ENCODE assay signal across 18 cellular contexts in genomic region chr2:172182624-172183023, GRCh38.
DNase-seq lines count a peak whose midpoint lies in the region; ATAC-seq, FAIRE-seq and TF ChIP-seq lines count a peak whose summit lies in the region.
"Had no signal": no experiment of that assay in that cellular context is flagged by ENCODE, and none has a peak within 500 bp of the region (broad histone marks: within the 10 kb centered on the region; RNA-seq: fewer than 3 reads in every experiment).

No MANE protein-coding gene starts in this region.

- peaks cover 28% of the 10 kb centered on the region for H3K4me1 Mint-ChIP-seq in MCF 10A (ENCODE audit: insufficient read depth, unreplicated experiment)

- H3K27me3 Mint-ChIP-seq in MCF 10A (ENCODE audit: insufficient read depth, unreplicated experiment) = no peaks in the 10 kb centered on the region
- H3K27me3 Mint-ChIP-seq: CD4-positive, alpha-beta T cell had no signal

- H2BK5ac ChIP-seq in H1 (ENCODE audit: low read depth, low read length) = no peak overlapping the region

- TF ChIP-seq RAD21 in H1 (IDR thresholded peaks at IDR 0.05 in 1 of 2, conservative IDR thresholded peaks at IDR 0.05 in 1 of 2; ENCODE audit: low read depth in 2 of 2, low read length in 2 of 2) = no peak

- 100% methylated on average over 4 of the region's 4 CpGs for WGBS in mammary epithelial cell (ENCODE audit: low coverage, missing lambda C conversion rate)
- WGBS in H1 (ENCODE audit: extremely low coverage in 1 of 2, insufficient coverage in 1 of 2, insufficient read length in 1 of 2, insufficient replicate concordance in 2 of 2, low coverage in 1 of 2, low lambda C conversion rate in 2 of 2, missing lambda C conversion rate in 1 of 2), 2 experiments = 90% methylated on average over 4 of the region's 4 CpGs; no CpG with 5 or more reads in 1 of the 2 experiments

- peaks cover 2% of the 10 kb centered on the region for H3K36me3 ChIP-seq in mammary epithelial cell (ENCODE audit: insufficient read depth, low read length)
- H3K36me3 ChIP-seq in HEK293 (ENCODE audit: control insufficient read depth in 2 of 2, insufficient read depth in 1 of 2, low read length in 2 of 2) = no peaks in the 10 kb centered on the region
- no peaks in the 10 kb centered on the region; a peak in 1 of 8 replicates for H3K36me3 ChIP-seq in H1 (ENCODE audit: control insufficient read depth in 2 of 4, insufficient read depth in 4 of 4, low read length in 3 of 4)

- H3K9me3 Mint-ChIP-seq in MCF 10A (ENCODE audit: unreplicated experiment) = peaks cover 16% of the 10 kb centered on the region
- H3K9me3 Mint-ChIP-seq: CD4-positive, alpha-beta T cell had no signal

- H3K18ac ChIP-seq in H1 (ENCODE audit: extremely low read depth, low read length) = no peak overlapping the region; the same call in 1 of the 2 replicates

- H3K27ac Mint-ChIP-seq in MCF 10A (ENCODE audit: low read depth, unreplicated experiment) = no peak overlapping the region
- H3K27ac Mint-ChIP-seq: GM23338 had no signal

- H3K4me1 ChIP-seq in mammary epithelial cell (ENCODE audit: insufficient read depth, low read length) = peaks cover 30% of the 10 kb centered on the region
- H3K4me1 ChIP-seq in HEK293 (ENCODE audit: control insufficient read depth, insufficient read depth, low read length) = peaks cover 2% of the 10 kb centered on the region; the same call in 1 of the 2 replicates
- H3K4me1 ChIP-seq in H1 (replicated peaks in 1 of 4; ENCODE audit: control insufficient read depth in 3 of 4, insufficient read depth in 4 of 4, low read length in 3 of 4) = peaks cover 0 to 5% (median 2%) of the 10 kb centered on the region in 4 experiments; a peak in 3 of 7 replicates

- H4K20me1 ChIP-seq in mammary epithelial cell (ENCODE audit: insufficient read depth, low read length) (no peaks in the 10 kb centered on the region), H1 (replicated peaks in 1 of 2; ENCODE audit: control insufficient read depth in 1 of 2, insufficient read depth in 2 of 2, low read length in 2 of 2) (no peaks in the 10 kb centered on the region)

- intact Hi-C loops in MCF 10A (cut with micrococcal nuclease) = loop anchor here (2.0 kb wide), 1 partner anchor 14 kb away; no protein-coding TSS in a partner anchor
- intact Hi-C loops in mammary epithelial cell (cut with micrococcal nuclease) = no loop called here

- no peak for FAIRE-seq in H1 (lab: Jason Lieb, UNC)
- FAIRE-seq: D721Med, GM12891, GM19239, HTR-8/SVneo had no signal

- H3K4me3 Mint-ChIP-seq in MCF 10A (ENCODE audit: unreplicated experiment) = no peak overlapping the region
- H3K4me3 Mint-ChIP-seq: CD4-positive, alpha-beta T cell; GM23338 had no signal

- H4K8ac ChIP-seq in H1 (ENCODE audit: extremely low read depth, insufficient read depth, low read length) = no peak overlapping the region

- no peak for TF ChIP-seq EP300 in H1 (IDR thresholded peaks at IDR 0.05; ENCODE audit: borderline replicate concordance in 1 of 2, low read depth in 2 of 2, low read length in 2 of 2)

- no peak overlapping the region for H3K4me2 ChIP-seq in mammary epithelial cell (ENCODE audit: insufficient read depth, low read depth, low read length)
- no peak overlapping the region; a peak in 1 of 4 replicates for H3K4me2 ChIP-seq in H1 (ENCODE audit: insufficient read depth in 1 of 2, low read depth in 2 of 2, low read length in 2 of 2)

- H2BK120ac ChIP-seq in H1 (replicated peaks; ENCODE audit: low read depth, low read length) = peak overlapping the region; percentile 64

- no peak overlapping the region for H3K23ac ChIP-seq in H1 (ENCODE audit: insufficient read length)

- ATAC-seq in HG02885 (IDR thresholded peaks at IDR 0.05; ENCODE audit: poor library complexity, unreplicated experiment) = no peak

- H3K36me3 Mint-ChIP-seq in MCF 10A (ENCODE audit: insufficient read depth, unreplicated experiment) = no peaks in the 10 kb centered on the region

- peak overlapping the region; percentile 79; the same call in 1 of the 2 replicates for H2BK12ac ChIP-seq in H1 (ENCODE audit: low read depth, low read length)

- no peak overlapping the region for H3K56ac ChIP-seq in H1 (replicated peaks; ENCODE audit: insufficient read length, low read depth, low read length)

- CTCF ChIA-PET in MCF 10A (lab: Yijun Ruan, JAX) = interaction anchor here (1.0 kb wide), 1 partner anchor 49 kb away, joined by 3 read pairs; no protein-coding TSS in a partner anchor
- CTCF ChIA-PET in mammary epithelial cell (lab: Charles Lee; ENCODE audit: low non-redundant PET) = no interaction called here
- CTCF ChIA-PET in HEK293 (lab: Yijun Ruan, JAX) = interaction anchor here (0.7 kb wide), 1 partner anchor 522 kb away, joined by 3 read pairs; no protein-coding TSS in a partner anchor
- CTCF ChIA-PET in H1 (lab: Charles Lee; ENCODE audit: partially characterized antibody) = interaction anchor here (0.6 to 5.7 kb wide), 3 partner anchors 17 to 279 kb away, joined by 3 to 29 read pairs (median 3); no protein-coding TSS in a partner anchor

- TF ChIP-seq POLR2A in NB4 (IDR thresholded peaks at IDR 0.05; ENCODE audit: extremely low read depth, insufficient read length) = no peak
- no peak for TF ChIP-seq POLR2A in H1 (IDR thresholded peaks at IDR 0.05; ENCODE audit: control extremely low read depth in 1 of 2, low read depth in 2 of 2, low read length in 2 of 2)

- TF ChIP-seq CTCF in MCF 10A (IDR thresholded peaks at IDR 0.05; ENCODE audit: unreplicated experiment) = no peak
- no peak for TF ChIP-seq CTCF in mammary epithelial cell (conservative IDR thresholded peaks at IDR 0.05 in 1 of 2, IDR thresholded peaks at IDR 0.05 in 1 of 2; ENCODE audit: extremely low read depth in 1 of 2, insufficient read depth in 1 of 2, low read depth in 1 of 2, low read length in 2 of 2)
- no peak for TF ChIP-seq CTCF in HEK293 (tag by site-specific recombination; IDR thresholded peaks at IDR 0.05)
- no peak for TF ChIP-seq CTCF in NB4 (IDR thresholded peaks at IDR 0.05; ENCODE audit: low read depth, low read length)
- no peak for TF ChIP-seq CTCF in H1 (IDR thresholded peaks at IDR 0.05; ENCODE audit: control extremely low read depth in 1 of 3, insufficient read depth in 1 of 3, low read depth in 1 of 3, low read length in 3 of 3)

- H4K5ac ChIP-seq in H1 (ENCODE audit: insufficient read length, low read depth, low read length) = no peak overlapping the region

- H3K27me3 ChIP-seq in mammary epithelial cell (ENCODE audit: insufficient read depth, low read length) (no peaks in the 10 kb centered on the region), H1 (replicated peaks in 1 of 4; ENCODE audit: control insufficient read depth in 3 of 4, extremely low read depth in 1 of 4, insufficient read depth in 3 of 4, low read length in 3 of 4) (peaks cover 0 to 10% (median 7%) of the 10 kb centered on the region in 4 experiments; a peak in 4 of 7 replicates)

- H3K14ac ChIP-seq in H1 (ENCODE audit: insufficient read length) = no peak overlapping the region

- H3K79me2 ChIP-seq in mammary epithelial cell (ENCODE audit: insufficient read depth, low read length) (no peaks in the 10 kb centered on the region), H1 (ENCODE audit: control insufficient read depth in 1 of 2, insufficient read depth in 2 of 2, low read length in 2 of 2) (no peaks in the 10 kb centered on the region)

- H3K4me3 ChIP-seq in mammary epithelial cell (replicated peaks in 1 of 3; ENCODE audit: insufficient read depth in 1 of 3, low read depth in 2 of 3, low read length in 3 of 3) = no peak overlapping the region
- H3K4me3 ChIP-seq in HEK293 (ENCODE audit: low read depth, low read length) = no peak overlapping the region
- H3K4me3 ChIP-seq in NB4 (ENCODE audit: low read depth, low read length) = no peak overlapping the region
- H3K4me3 ChIP-seq in H1 (ENCODE audit: extremely low read depth in 1 of 4, insufficient read depth in 2 of 4, low read depth in 3 of 4, low read length in 4 of 4) = no peak overlapping the region
- H3K4me3 ChIP-seq: GM23338 had no signal

- dilution Hi-C loops in mammary epithelial cell (cut with HindIII; ENCODE audit: low sequenced_read_pairs) = no loop called here

- H3K9me3 ChIP-seq in mammary epithelial cell (replicated peaks; ENCODE audit: insufficient read depth, low read length) = no peaks in the 10 kb centered on the region
- no peaks in the 10 kb centered on the region for H3K9me3 ChIP-seq in HEK293 (ENCODE audit: control insufficient read depth, insufficient read depth, low read depth, low read length)
- H3K9me3 ChIP-seq in H1 (ENCODE audit: insufficient read depth in 2 of 2, low read depth in 1 of 2, low read length in 1 of 2) = no peaks in the 10 kb centered on the region

- H2BK15ac ChIP-seq in H1 (ENCODE audit: low read length) = no peak overlapping the region

- BruUV-seq in MCF 10A (replicated peaks; lab: Mats Ljungman, UMichigan) (no TSS peak), mammary epithelial cell (replicated peaks; lab: Mats Ljungman, UMichigan) (no TSS peak)

- no peak overlapping the region for H3K27ac ChIP-seq in mammary epithelial cell (ENCODE audit: insufficient read depth, low read depth, low read length)
- no peak overlapping the region for H3K27ac ChIP-seq in HEK293 (ENCODE audit: extremely low read depth, low read depth, low read length)
- no peak overlapping the region for H3K27ac ChIP-seq in H1 (ENCODE audit: low read depth, low read length)
- H3K27ac ChIP-seq: C4-2B, HL-60 had no signal

- H3K9ac ChIP-seq in mammary epithelial cell (ENCODE audit: insufficient read depth, low read length) = no peak overlapping the region
- H3K9ac ChIP-seq in H1 (replicated peaks in 1 of 4; ENCODE audit: extremely low read depth in 1 of 4, low read depth in 3 of 4, low read length in 3 of 4) = no peak overlapping the region

- H2BK20ac ChIP-seq in H1 (ENCODE audit: low read length) = no peak overlapping the region

- peak; percentile 24 for DNase-seq in MCF 10A (ENCODE audit: unreplicated experiment)
- no peak for DNase-seq in mammary epithelial cell
- DNase-seq in NB4 (ENCODE audit: low read depth) = peak; percentile 33
- DNase-seq in H1 (ENCODE audit: low read depth in 1 of 2, low spot score in 2 of 2) = no peak
- no peak for DNase-seq in midbrain (lab: John Stamatoyannopoulos, UW)
- DNase-seq in HPDE6-E6E7 (ENCODE audit: extremely low spot score) = no peak
- DNase-seq: ACHN; Caco-2; CD4-positive, alpha-beta T cell had no signal

- in situ Hi-C loops in mammary epithelial cell (cut with MboI; ENCODE audit: low sequenced_read_pairs in 2 of 2) = no loop called here

- H2AFZ ChIP-seq in mammary epithelial cell (ENCODE audit: low read depth, low read length) (no peak overlapping the region), H1 (ENCODE audit: low read length) (no peak overlapping the region)
- H2AFZ ChIP-seq: GM23338 had no signal

- POLR2A ChIA-PET in MCF 10A (lab: Yijun Ruan, JAX) (interaction anchor here (1.0 to 6.5 kb wide), 3 partner anchors 13 to 281 kb away, joined by 3 to 75 read pairs (median 6); no protein-coding TSS in a partner anchor), HEK293 (lab: Yijun Ruan, JAX) (no interaction called here), H1 (lab: Charles Lee; ENCODE audit: partially characterized antibody) (no interaction called here)

- no peak overlapping the region for H3K4ac ChIP-seq in H1 (replicated peaks; ENCODE audit: insufficient read length, low read depth, low read length)

- no peak overlapping the region for H2AK5ac ChIP-seq in H1 (ENCODE audit: low read depth, low read length)

- H4K91ac ChIP-seq in H1 (replicated peaks; ENCODE audit: insufficient read length, low read length) = no peak overlapping the region

- H3K23me2 ChIP-seq in H1 (ENCODE audit: low read depth, low read length) = no peaks in the 10 kb centered on the region

- no peaks in the 10 kb centered on the region for H3K79me1 ChIP-seq in H1 (ENCODE audit: low read depth, low read length)

Comparison
In these comparisons a context has a peak if more than half of its experiments do, and no peak if none do; other contexts are left out.
1. DNase-seq: peak in MCF 10A (single experiment) and NB4 (single experiment); none in mammary epithelial cell (single experiment), H1 (0 of 2), midbrain (single experiment) and HPDE6-E6E7 (single experiment).